8 cellular contexts compared by ENCODE assay signal in the genomic region with DNA sequence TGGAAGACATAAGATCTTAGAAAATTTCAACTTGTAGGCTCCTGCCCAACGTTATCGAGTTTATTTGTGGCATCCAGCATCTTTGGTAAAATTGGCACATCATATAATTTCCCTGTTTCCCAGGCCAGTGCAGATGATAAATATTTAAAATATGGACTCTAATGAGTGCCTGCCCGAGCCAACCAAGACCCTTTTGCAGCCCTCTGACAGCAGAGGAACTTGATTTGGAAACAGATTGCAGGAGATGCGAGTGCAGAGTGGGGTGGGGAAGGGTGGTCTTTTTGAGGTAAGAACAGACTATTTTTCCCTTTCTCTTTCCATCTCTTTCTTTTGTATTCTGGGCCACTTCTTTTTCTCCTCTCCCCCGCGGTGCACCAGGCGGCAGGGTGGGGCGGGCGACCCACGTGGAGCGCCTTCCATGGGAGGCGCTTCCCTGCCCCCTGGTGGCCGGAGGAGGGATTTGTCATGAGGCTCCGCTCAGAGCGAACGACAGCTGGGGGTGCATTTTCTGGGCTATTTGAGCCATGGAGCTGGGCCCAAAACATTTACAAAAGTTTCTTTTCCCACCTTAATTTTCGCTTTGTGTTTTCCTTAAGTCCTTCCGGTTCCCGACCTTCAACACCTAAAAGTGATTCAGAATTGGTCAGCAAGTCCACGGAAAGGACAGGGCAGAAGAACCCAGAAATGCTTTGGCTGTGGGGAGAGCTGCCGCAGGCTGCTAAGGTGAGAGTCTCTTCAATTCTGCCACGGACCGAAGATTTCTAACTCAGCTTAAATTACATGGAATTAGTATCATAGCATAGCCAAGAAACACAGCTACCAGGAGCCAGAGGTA. TPM values are rescaled to one million over a fixed set of nuclear protein-coding genes. Genes with fewer than 3 reads are reported as not detected.
DNase-seq lines count a peak whose midpoint lies in the region; ATAC-seq lines count a peak whose summit lies in the region.

No MANE protein-coding gene starts in this region.

- CTCF ChIA-PET in activated CD8-positive, alpha-beta T cell treated with anti-CD3 and anti-CD28 coated beads, Interleukin-2, amount 10 ng/mL, durations not matched to agents 7 days and 5 days (lab: Charles Lee) = interaction anchor here (0.6 to 10.5 kb wide), 28 partner anchors 9 to 942 kb away, joined by 3 to 251 read pairs (median 4); partner anchors contain the start of gene LPIN1

- DNase-seq in C1 segment of cervical spinal cord (lab: John Stamatoyannopoulos, UW) = peak in 13 of 14 donors; percentile 14 to 80 (median 53)
- DNase-seq in NCI-H526 treated with DMSO at 0.1 percent for 48 hours (lab: John Stamatoyannopoulos, UW) = peak; percentile 10
- DNase-seq in activated CD8-positive, alpha-beta T cell treated with anti-CD3 and anti-CD28 coated beads, Interleukin-2, amount 10 ng/mL, durations not matched to agents 7 days and 5 days = peak; percentile 90
- peak; percentile 79 for DNase-seq in effector CD8-positive, alpha-beta T cell (lab: John Stamatoyannopoulos, UW)
- peak; percentile 94 for DNase-seq in mesenteric fat pad (ENCODE audit: low spot score)
- DNase-seq in stimulated activated CD8-positive, alpha-beta memory T cell treated with anti-CD3 and anti-CD28 coated beads, Interleukin-2, amount 100 ng/mL, for 48 hours (ENCODE audit: low read depth in 2 of 2) = peak; percentile 82 to 83

- peaks cover 42% of the 10 kb centered on the region for H3K4me1 Mint-ChIP-seq in activated CD8-positive, alpha-beta T cell treated with anti-CD3 and anti-CD28 coated beads, Interleukin-2, amount 10 ng/mL, durations not matched to agents 7 days and 5 days (ENCODE audit: low read depth)

- peak overlapping the region; percentile 39 for H3K4me3 Mint-ChIP-seq in activated CD8-positive, alpha-beta T cell treated with anti-CD3 and anti-CD28 coated beads, Interleukin-2, amount 10 ng/mL, durations not matched to agents 7 days and 5 days

- POLR2A ChIA-PET in activated CD8-positive, alpha-beta T cell treated with anti-CD3 and anti-CD28 coated beads, Interleukin-2, amount 10 ng/mL, durations not matched to agents 7 days and 5 days (lab: Charles Lee) = interaction anchor here (0.6 to 1.4 kb wide), 4 partner anchors 21 to 34 kb away, joined by 3 read pairs; no protein-coding TSS in a partner anchor

- H3K27ac Mint-ChIP-seq in activated CD8-positive, alpha-beta T cell treated with anti-CD3 and anti-CD28 coated beads, Interleukin-2, amount 10 ng/mL, durations not matched to agents 7 days and 5 days = peak overlapping the region; percentile 54

- peaks cover 63% of the 10 kb centered on the region for H3K36me3 Mint-ChIP-seq in activated CD8-positive, alpha-beta T cell treated with anti-CD3 and anti-CD28 coated beads, Interleukin-2, amount 10 ng/mL, durations not matched to agents 7 days and 5 days (ENCODE audit: low read depth)

- no peaks in the 10 kb centered on the region for H3K9me3 Mint-ChIP-seq in activated CD8-positive, alpha-beta T cell treated with anti-CD3 and anti-CD28 coated beads, Interleukin-2, amount 10 ng/mL, durations not matched to agents 7 days and 5 days (ENCODE audit: insufficient read depth)

- H3K27me3 Mint-ChIP-seq in activated CD8-positive, alpha-beta T cell treated with anti-CD3 and anti-CD28 coated beads, Interleukin-2, amount 10 ng/mL, durations not matched to agents 7 days and 5 days (ENCODE audit: low read depth) = no peaks in the 10 kb centered on the region

- ATAC-seq in GM19035 (IDR thresholded peaks at IDR 0.05; ENCODE audit: unreplicated experiment) = peak; percentile 84
- ATAC-seq in HG03196 (IDR thresholded peaks at IDR 0.05; ENCODE audit: unreplicated experiment) = peak; percentile 79
- ATAC-seq in activated CD8-positive, alpha-beta T cell treated with anti-CD3 and anti-CD28 coated beads, Interleukin-2, amount 10 ng/mL, durations not matched to agents 7 days and 5 days = peak; percentile 93

RNA-seq across cellular contexts. Expression of gene LPIN1, which starts 32.7 kb away (rescaled TPM):
- total RNA-seq in activated CD8-positive, alpha-beta T cell treated with anti-CD3 and anti-CD28 coated beads, Interleukin-2, amount 10 ng/mL, durations not matched to agents 7 days and 5 days = 10 to 100 TPM; 46.8 to 54.7 TPM
- 198 TPM for total RNA-seq in mesenteric fat pad

Comparison
In these comparisons a context has a peak if more than half of its experiments do, and no peak if none do; other contexts are left out.
1. Peak in every context shown above with its lines: DNase-seq and ATAC-seq.
2. DNase-seq: peak in every context shown above with its lines; median percentile 94 in mesenteric fat pad; 90 in activated CD8-positive, alpha-beta T cell treated with anti-CD3 and anti-CD28 coated beads, Interleukin-2, amount 10 ng/mL, durations not matched to agents 7 days and 5 days; 82 in stimulated activated CD8-positive, alpha-beta memory T cell treated with anti-CD3 and anti-CD28 coated beads, Interleukin-2, amount 100 ng/mL, for 48 hours; 79 in effector CD8-positive, alpha-beta T cell; 53 in C1 segment of cervical spinal cord; 10 in NCI-H526 treated with DMSO at 0.1 percent for 48 hours.